18 cellular contexts compared by ENCODE assay signal in genomic region chr1:67174716-67175284, GRCh38. TPM values are rescaled to one million over a fixed set of nuclear protein-coding genes. Genes with fewer than 3 reads are reported as not detected.
DNase-seq lines count a peak whose midpoint lies in the region; ATAC-seq, FAIRE-seq and TF ChIP-seq lines count a peak whose summit lies in the region.
"Had no signal": no experiment of that assay in that cellular context is flagged by ENCODE, and none has a peak within 500 bp of the region (broad histone marks: within the 10 kb centered on the region; RNA-seq: fewer than 3 reads in every experiment).

No MANE protein-coding gene starts in this region.

- peak overlapping the region; percentile 52 to 73 for H3K4me3 Mint-ChIP-seq in activated T-cell treated with anti-CD3 and anti-CD28 coated beads, Interleukin-2, amount 50 U/mL, for 72 hours
- no peak overlapping the region for H3K4me3 Mint-ChIP-seq in T-helper 17 cell

- TF ChIP-seq CTCF in GM10266 (IDR thresholded peaks at IDR 0.05; ENCODE audit: control insufficient read depth, insufficient read depth, low read depth, missing control alignments), result no peak

- ATAC-seq in GM18868 (IDR thresholded peaks at IDR 0.05; ENCODE audit: unreplicated experiment), result peak; percentile 53
- ATAC-seq in HG02759 (IDR thresholded peaks at IDR 0.05; ENCODE audit: unreplicated experiment), result peak; percentile 41
- ATAC-seq in activated T-cell treated with anti-CD3 and anti-CD28 coated beads, Interleukin-2, amount 50 U/mL, for 72 hours (replicated peaks in 1 of 2), result peak; percentile 67
- ATAC-seq in T-helper 17 cell, result no peak
- ATAC-seq: left lobe of liver had no signal

- H3K9me3 ChIP-seq in T-helper 17 cell (ENCODE audit: control insufficient read depth, low read length, poor library complexity, severe bottlenecking), result no peaks in the 10 kb centered on the region

- peak overlapping the region; percentile 83 for H3K27ac Mint-ChIP-seq in activated T-cell treated with anti-CD3 and anti-CD28 coated beads, Interleukin-2, amount 50 U/mL, for 72 hours
- no peak overlapping the region for H3K27ac Mint-ChIP-seq in T-helper 17 cell
- H3K27ac Mint-ChIP-seq: IgD-negative memory B cell had no signal

- peaks cover 5 to 8% of the 10 kb centered on the region in 2 donors for H3K9me3 Mint-ChIP-seq in activated T-cell treated with anti-CD3 and anti-CD28 coated beads, Interleukin-2, amount 50 U/mL, for 72 hours
- H3K9me3 Mint-ChIP-seq: IgD-negative memory B cell had no signal

- peaks cover 68% of the 10 kb centered on the region for H3K4me1 Mint-ChIP-seq in activated T-cell treated with anti-CD3 and anti-CD28 coated beads, Interleukin-2, amount 50 U/mL, for 72 hours (ENCODE audit: low read depth)
- peaks cover 30% of the 10 kb centered on the region for H3K4me1 Mint-ChIP-seq in T-helper 17 cell

- peaks cover 15% of the 10 kb centered on the region in 2 donors for H3K36me3 Mint-ChIP-seq in activated T-cell treated with anti-CD3 and anti-CD28 coated beads, Interleukin-2, amount 50 U/mL, for 72 hours (ENCODE audit: insufficient read depth in 2 of 2)
- no peaks in the 10 kb centered on the region for H3K36me3 Mint-ChIP-seq in T-helper 17 cell (ENCODE audit: low read depth)
- H3K36me3 Mint-ChIP-seq: IgD-negative memory B cell had no signal

- no peak for FAIRE-seq in frontal cortex (lab: Jason Lieb, UNC)
- FAIRE-seq: TTC549 had no signal

- H3K27me3 Mint-ChIP-seq in activated T-cell treated with anti-CD3 and anti-CD28 coated beads, Interleukin-2, amount 50 U/mL, for 72 hours (ENCODE audit: low read depth), result peaks cover 6% of the 10 kb centered on the region
- no peaks in the 10 kb centered on the region for H3K27me3 Mint-ChIP-seq in T-helper 17 cell

- DNase-seq in GM10266 (ENCODE audit: extremely low spot score) (peak; percentile 15), frontal cortex (ENCODE audit: low spot score in 2 of 2) (no peak), kidney glomerular epithelial cell (lab: John Stamatoyannopoulos, UW) (no peak), T-helper 17 cell (no peak), T-helper 9 cell (no peak)
- peak; percentile 42 to 55 for DNase-seq in activated T-cell treated with anti-CD3 and anti-CD28 coated beads, Interleukin-2, amount 50 U/mL, for 72 hours
- DNase-seq: activated CD8-positive, alpha-beta memory T cell treated with anti-CD3 and anti-CD28 coated beads, Interleukin-2, amount 50 U/mL, for 48 hours; GM23248; NCI-H1092; retina had no signal

RNA-seq across cellular contexts. Expression of gene IL23R, which starts 8.5 kb away (rescaled TPM):
- 1 to 10 TPM; 3.0 to 8.0 TPM for total RNA-seq in activated T-cell treated with anti-CD3 and anti-CD28 coated beads, Interleukin-2, amount 50 U/mL, for 72 hours
- total RNA-seq in frontal cortex (not detected), T-helper 17 cell (1 to 10 TPM; 2.4 to 2.8 TPM)
- total RNA-seq: GM23248 had no signal

RNA-seq across cellular contexts. Expression of gene C1orf141, which starts 40.0 kb away (rescaled TPM):
- total RNA-seq in activated T-cell treated with anti-CD3 and anti-CD28 coated beads, Interleukin-2, amount 50 U/mL, for 72 hours, result under 1 TPM; 0.17 to 0.25 TPM
- total RNA-seq in frontal cortex (under 0.01 TPM), T-helper 17 cell (not detected)
- total RNA-seq: GM23248, hepatocyte, left lobe of liver, SK-MEL-5, urinary bladder had no signal

Comparison
In these comparisons a context has a peak if more than half of its experiments do, and no peak if none do; other contexts are left out.
1. DNase-seq: peak in GM10266 (single experiment) and activated T-cell treated with anti-CD3 and anti-CD28 coated beads, Interleukin-2, amount 50 U/mL, for 72 hours (2 of 2); none in frontal cortex (0 of 2), kidney glomerular epithelial cell (single experiment), T-helper 17 cell (0 of 3) and T-helper 9 cell (single experiment).